Comparison of ENCODE assay signal across 19 cellular contexts in genomic region chr2:20571231-20571630, GRCh38.
DNase-seq lines count a peak whose midpoint lies in the region; ATAC-seq and TF ChIP-seq lines count a peak whose summit lies in the region.
"Had no signal": no experiment of that assay in that cellular context is flagged by ENCODE, and none has a peak within 500 bp of the region (broad histone marks: within the 10 kb centered on the region; RNA-seq: fewer than 3 reads in every experiment).

No MANE protein-coding gene starts in this region.

- H3K27ac ChIP-seq in esophagus muscularis mucosa (replicated peaks in 1 of 4) (peak overlapping the region; percentile 47 to 64 (median 54)), lung (ENCODE audit: low read depth in 1 of 2, low read length in 1 of 2) (peak overlapping the region; percentile 26 to 43), stomach (peak overlapping the region in 3 of 5 donors; percentile 9 to 29 (median 15))

- H3K36me3 ChIP-seq in esophagus muscularis mucosa = no peaks in the 10 kb centered on the region
- no peaks in the 10 kb centered on the region for H3K36me3 ChIP-seq in lung (ENCODE audit: control insufficient read depth in 2 of 2, insufficient read depth in 2 of 2, low read length in 2 of 2)
- no peaks in the 10 kb centered on the region for H3K36me3 ChIP-seq in stomach

- peaks cover 82 to 85% (median 82%) of the 10 kb centered on the region in 4 donors for H3K4me1 ChIP-seq in esophagus muscularis mucosa
- peaks cover 0 to 27% of the 10 kb centered on the region in 2 donors for H3K4me1 ChIP-seq in lung (ENCODE audit: control insufficient read depth in 2 of 2, insufficient read depth in 2 of 2, low read length in 2 of 2)
- H3K4me1 ChIP-seq in stomach = peaks cover 2 to 19% (median 14%) of the 10 kb centered on the region in 4 donors

- intact Hi-C loops in activated T-helper 1 cell treated with anti-CD3 and anti-CD28 coated beads, Interleukin-12 subunit alpha, Interleukin-12 subunit beta, Interleukin-2, Interleukin-4 antibody, amounts not matched to agents 30 ng/mL and 10 ng/mL and 1 ng/mL, durations not matched to agents 14 hours and 24 hours and 36 hours (cut with micrococcal nuclease) = loop anchor here (10.0 kb wide), 1 partner anchor 206 kb away; no protein-coding TSS in a partner anchor
- intact Hi-C loops in esophagus muscularis mucosa (cut with DNase I) = no loop called here
- intact Hi-C loops in stomach (cut with DNase I; ENCODE audit: low total_unique reads) = no loop called here
- intact Hi-C loops in activated T-helper 2 cell treated with anti-CD3 and anti-CD28 coated beads, Interferon-gamma antibody, Interleukin-2, Interleukin-4, amounts not matched to agents 10 μg/mL and 5 μg/mL and 100 μg/mL, durations not matched to agents 14 hours and 24 hours and 36 hours (cut with micrococcal nuclease) = no loop called here

- H3K27me3 ChIP-seq in esophagus muscularis mucosa = no peaks in the 10 kb centered on the region
- no peaks in the 10 kb centered on the region for H3K27me3 ChIP-seq in lung (ENCODE audit: control insufficient read depth, insufficient read depth)
- H3K27me3 ChIP-seq in stomach = no peaks in the 10 kb centered on the region

- no peaks in the 10 kb centered on the region for H3K9me3 Mint-ChIP-seq in activated T-helper 1 cell treated with anti-CD3 and anti-CD28 coated beads, Interleukin-12 subunit alpha, Interleukin-12 subunit beta, Interleukin-2, Interleukin-4 antibody, amounts not matched to agents 30 ng/mL and 10 ng/mL and 1 ng/mL, durations not matched to agents 14 hours and 24 hours and 36 hours
- no peaks in the 10 kb centered on the region for H3K9me3 Mint-ChIP-seq in activated T-helper 2 cell treated with anti-CD3 and anti-CD28 coated beads, Interferon-gamma antibody, Interleukin-2, Interleukin-4, amounts not matched to agents 10 μg/mL and 5 μg/mL and 100 μg/mL, durations not matched to agents 14 hours and 24 hours and 36 hours
- H3K9me3 Mint-ChIP-seq: activated naive CD4-positive, alpha-beta T cell treated with anti-CD3 and anti-CD28 coated beads for 36 hours; activated T-cell treated with anti-CD3 and anti-CD28 coated beads, Interleukin-2, amount 50 U/mL, for 4 hours had no signal

- ATAC-seq in lung (ENCODE audit: insufficient read depth, low FRiP score) = no peak
- ATAC-seq in GM19324 (IDR thresholded peaks at IDR 0.05; ENCODE audit: low FRiP score, unreplicated experiment) = no peak
- ATAC-seq: activated CD4-positive, alpha-beta T cell treated with anti-CD3 and anti-CD28 coated beads for 36 hours; activated T-cell treated with anti-CD3 and anti-CD28 coated beads, Interleukin-2, amount 50 U/mL, for 4 hours had no signal

- H3K36me3 Mint-ChIP-seq in activated T-helper 1 cell treated with anti-CD3 and anti-CD28 coated beads, Interleukin-12 subunit alpha, Interleukin-12 subunit beta, Interleukin-2, Interleukin-4 antibody, amounts not matched to agents 30 ng/mL and 10 ng/mL and 1 ng/mL, durations not matched to agents 14 hours and 24 hours and 36 hours (ENCODE audit: low read depth) = no peaks in the 10 kb centered on the region
- peaks cover 4% of the 10 kb centered on the region for H3K36me3 Mint-ChIP-seq in activated T-helper 2 cell treated with anti-CD3 and anti-CD28 coated beads, Interferon-gamma antibody, Interleukin-2, Interleukin-4, amounts not matched to agents 10 μg/mL and 5 μg/mL and 100 μg/mL, durations not matched to agents 14 hours and 24 hours and 36 hours (ENCODE audit: low read depth)

- TF ChIP-seq CTCF in esophagus muscularis mucosa (IDR thresholded peaks at IDR 0.05) = no peak
- no peak for TF ChIP-seq CTCF in lung (IDR thresholded peaks at IDR 0.05; ENCODE audit: control extremely low read depth, extremely low read depth)
- TF ChIP-seq CTCF in stomach (IDR thresholded peaks at IDR 0.05) = no peak

- peaks cover 3% of the 10 kb centered on the region for H3K27me3 Mint-ChIP-seq in activated T-helper 1 cell treated with anti-CD3 and anti-CD28 coated beads, Interleukin-12 subunit alpha, Interleukin-12 subunit beta, Interleukin-2, Interleukin-4 antibody, amounts not matched to agents 30 ng/mL and 10 ng/mL and 1 ng/mL, durations not matched to agents 14 hours and 24 hours and 36 hours (ENCODE audit: insufficient read depth)
- peaks cover 2% of the 10 kb centered on the region for H3K27me3 Mint-ChIP-seq in activated T-helper 2 cell treated with anti-CD3 and anti-CD28 coated beads, Interferon-gamma antibody, Interleukin-2, Interleukin-4, amounts not matched to agents 10 μg/mL and 5 μg/mL and 100 μg/mL, durations not matched to agents 14 hours and 24 hours and 36 hours (ENCODE audit: low read depth)
- H3K27me3 Mint-ChIP-seq: activated CD4-positive, alpha-beta T cell treated with anti-CD3 and anti-CD28 coated beads for 36 hours had no signal

- 72% methylated on average over 10 of the region's 10 CpGs for WGBS in esophagus muscularis mucosa
- WGBS in lung, 2 donors = 76 to 82% methylated on average over 10 of the region's 10 CpGs
- WGBS in stomach, 5 donors = 73 to 93% (median 91%) methylated on average over 10 of the region's 10 CpGs

- TF ChIP-seq EP300 in esophagus muscularis mucosa (IDR thresholded peaks at IDR 0.05) (no peak), stomach (IDR thresholded peaks at IDR 0.05) (no peak)

- H3K4me3 Mint-ChIP-seq in activated T-helper 1 cell treated with anti-CD3 and anti-CD28 coated beads, Interleukin-12 subunit alpha, Interleukin-12 subunit beta, Interleukin-2, Interleukin-4 antibody, amounts not matched to agents 30 ng/mL and 10 ng/mL and 1 ng/mL, durations not matched to agents 14 hours and 24 hours and 36 hours = no peak overlapping the region
- H3K4me3 Mint-ChIP-seq in activated T-helper 2 cell treated with anti-CD3 and anti-CD28 coated beads, Interferon-gamma antibody, Interleukin-2, Interleukin-4, amounts not matched to agents 10 μg/mL and 5 μg/mL and 100 μg/mL, durations not matched to agents 14 hours and 24 hours and 36 hours (ENCODE audit: low read depth) = no peak overlapping the region
- H3K4me3 Mint-ChIP-seq: activated CD4-positive, alpha-beta T cell treated with anti-CD3 and anti-CD28 coated beads for 36 hours; activated naive CD4-positive, alpha-beta T cell treated with anti-CD3 and anti-CD28 coated beads for 36 hours; activated T-cell treated with anti-CD3 and anti-CD28 coated beads, Interleukin-2, amount 50 U/mL, for 4 hours; T-helper 1 cell treated with Interleukin-12 subunit alpha and Interleukin-12 subunit beta and Interleukin-4 antibody, amounts not matched to agents 30 μg/mL and 1 μg/mL, for 36 hours had no signal

- H3K4me1 Mint-ChIP-seq in activated T-helper 1 cell treated with anti-CD3 and anti-CD28 coated beads, Interleukin-12 subunit alpha, Interleukin-12 subunit beta, Interleukin-2, Interleukin-4 antibody, amounts not matched to agents 30 ng/mL and 10 ng/mL and 1 ng/mL, durations not matched to agents 14 hours and 24 hours and 36 hours (ENCODE audit: low read depth) = peaks cover 24% of the 10 kb centered on the region
- peaks cover 16% of the 10 kb centered on the region for H3K4me1 Mint-ChIP-seq in activated T-helper 2 cell treated with anti-CD3 and anti-CD28 coated beads, Interferon-gamma antibody, Interleukin-2, Interleukin-4, amounts not matched to agents 10 μg/mL and 5 μg/mL and 100 μg/mL, durations not matched to agents 14 hours and 24 hours and 36 hours (ENCODE audit: low read depth)

- H3K27ac Mint-ChIP-seq in activated T-helper 1 cell treated with anti-CD3 and anti-CD28 coated beads, Interleukin-12 subunit alpha, Interleukin-12 subunit beta, Interleukin-2, Interleukin-4 antibody, amounts not matched to agents 30 ng/mL and 10 ng/mL and 1 ng/mL, durations not matched to agents 14 hours and 24 hours and 36 hours = peak overlapping the region; percentile 40
- H3K27ac Mint-ChIP-seq in activated T-helper 2 cell treated with anti-CD3 and anti-CD28 coated beads, Interferon-gamma antibody, Interleukin-2, Interleukin-4, amounts not matched to agents 10 μg/mL and 5 μg/mL and 100 μg/mL, durations not matched to agents 14 hours and 24 hours and 36 hours = no peak overlapping the region
- H3K27ac Mint-ChIP-seq: activated CD4-positive, alpha-beta T cell treated with anti-CD3 and anti-CD28 coated beads for 36 hours; activated naive CD4-positive, alpha-beta T cell treated with anti-CD3 and anti-CD28 coated beads for 36 hours had no signal

- no peak overlapping the region for H3K4me3 ChIP-seq in esophagus muscularis mucosa
- H3K4me3 ChIP-seq in lung = no peak overlapping the region
- H3K4me3 ChIP-seq in stomach = no peak overlapping the region
- H3K4me3 ChIP-seq: GM12878 had no signal

- TF ChIP-seq POLR2A in esophagus muscularis mucosa (IDR thresholded peaks at IDR 0.05; ENCODE audit: low read depth) (no peak), stomach (IDR thresholded peaks at IDR 0.05) (no peak)

- DNase-seq in activated T-helper 1 cell treated with anti-CD3 and anti-CD28 coated beads, Interleukin-12 subunit alpha, Interleukin-12 subunit beta, Interleukin-2, Interleukin-4 antibody, amounts not matched to agents 30 ng/mL and 10 ng/mL and 1 ng/mL, durations not matched to agents 14 hours and 24 hours and 36 hours (ENCODE audit: low spot score) = no peak
- DNase-seq in esophagus muscularis mucosa (ENCODE audit: extremely low spot score) (no peak), lung (ENCODE audit: low spot score) (no peak), stomach (no peak), putamen (ENCODE audit: low spot score) (no peak)
- no peak for DNase-seq in activated T-helper 2 cell treated with anti-CD3 and anti-CD28 coated beads, Interferon-gamma antibody, Interleukin-2, Interleukin-4, amounts not matched to agents 10 μg/mL and 5 μg/mL and 100 μg/mL, durations not matched to agents 14 hours and 24 hours and 36 hours (ENCODE audit: low spot score)
- DNase-seq: activated CD4-positive, alpha-beta T cell treated with anti-CD3 and anti-CD28 coated beads for 36 hours; activated naive CD4-positive, alpha-beta T cell treated with anti-CD3 and anti-CD28 coated beads for 36 hours; activated T-cell treated with anti-CD3 and anti-CD28 coated beads, Interleukin-2, amount 50 U/mL, for 4 hours; amygdala; H7; Kasumi-1; NCI-H1048; NCI-H187; NCI-H524 treated with DMSO at 0.1 percent for 48 hours; substantia nigra had no signal

- no peaks in the 10 kb centered on the region for H3K9me3 ChIP-seq in esophagus muscularis mucosa
- H3K9me3 ChIP-seq in lung (ENCODE audit: control insufficient read depth in 2 of 2, insufficient read depth in 1 of 2, low read length in 1 of 2) = no peaks in the 10 kb centered on the region
- no peaks in the 10 kb centered on the region for H3K9me3 ChIP-seq in stomach
